15 cellular contexts compared by ENCODE assay signal in the genomic region with DNA sequence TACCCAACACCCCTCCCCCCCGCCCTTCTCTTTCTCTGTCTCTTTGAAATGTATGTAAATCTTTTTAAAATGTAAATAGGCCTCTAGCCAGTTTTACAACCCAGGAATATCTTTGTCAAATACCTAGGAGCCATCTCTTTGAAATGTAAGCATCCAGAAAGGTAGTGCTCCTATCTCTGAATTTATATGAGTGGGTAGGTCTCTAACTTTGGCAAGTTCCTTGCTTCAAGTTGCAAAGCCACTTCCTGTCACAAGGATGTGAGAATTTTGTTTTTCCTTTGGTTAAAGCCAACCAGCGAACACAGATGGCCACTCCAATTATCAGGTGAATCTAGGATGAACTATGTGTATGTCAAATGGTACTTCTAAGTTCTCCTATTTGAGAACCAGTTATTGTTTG. TPM values are rescaled to one million over a fixed set of nuclear protein-coding genes. Genes with fewer than 3 reads are reported as not detected.
"Had no signal": no experiment of that assay in that cellular context is flagged by ENCODE, and none has a peak within 500 bp of the region (broad histone marks: within the 10 kb centered on the region; RNA-seq: fewer than 3 reads in every experiment).

No MANE protein-coding gene starts in this region.

- H3K27me3 ChIP-seq: brain microvascular endothelial cell, neutrophil, thyroid gland had no signal

- H3K4me1 ChIP-seq: gastroesophageal sphincter, thyroid gland had no signal

- H3K9me3 ChIP-seq: neutrophil, thyroid gland had no signal

- H3K4me3 ChIP-seq: gastroesophageal sphincter, lung, skin epidermis, thyroid gland had no signal

- ATAC-seq: activated CD4-positive, CD25-positive, alpha-beta regulatory T cell treated with anti-CD3 and anti-CD28 coated beads, Interleukin-2, amount 50 U/mL, for 24 hours; activated naive CD4-positive, alpha-beta T cell treated with anti-CD3 and anti-CD28 coated beads, Interleukin-2, amount 50 U/mL, for 72 hours; gastroesophageal sphincter; left colon had no signal

- H3K27ac ChIP-seq: brain microvascular endothelial cell, epithelial cell of prostate, gastroesophageal sphincter, neutrophil, skin epidermis, thyroid gland had no signal

- H3K36me3 Mint-ChIP-seq: naive B cell had no signal

- H3K4me1 Mint-ChIP-seq: naive B cell had no signal

- H3K36me3 ChIP-seq: brain microvascular endothelial cell, gastroesophageal sphincter, neutrophil, thyroid gland had no signal

- H3K27ac Mint-ChIP-seq: activated T-helper 2 cell treated with anti-CD3 and anti-CD28 coated beads, Interferon-gamma antibody, Interleukin-2, Interleukin-4, amounts not matched to agents 10 μg/mL and 5 μg/mL and 100 μg/mL, durations not matched to agents 14 hours and 24 hours and 36 hours; naive B cell had no signal

- DNase-seq: brain microvascular endothelial cell; effector memory CD4-positive, alpha-beta T cell; left colon; naive B cell; posterior cingulate gyrus; T1000; thyroid gland had no signal

- H3K4me3 Mint-ChIP-seq: naive B cell had no signal

- H3K9me3 Mint-ChIP-seq: activated naive CD4-positive, alpha-beta T cell treated with anti-CD3 and anti-CD28 coated beads, Interleukin-2, amount 50 U/mL, for 72 hours; naive B cell had no signal

RNA-seq across cellular contexts. Expression of gene DEFB132, which starts 6.2 kb away (rescaled TPM):
- total RNA-seq: activated naive CD4-positive, alpha-beta T cell treated with anti-CD3 and anti-CD28 coated beads, Interleukin-2, amount 50 U/mL, for 72 hours; activated T-helper 2 cell treated with anti-CD3 and anti-CD28 coated beads, Interferon-gamma antibody, Interleukin-2, Interleukin-4, amounts not matched to agents 10 μg/mL and 5 μg/mL and 100 μg/mL, durations not matched to agents 14 hours and 24 hours and 36 hours; gastroesophageal sphincter; left colon; lung; thyroid gland had no signal
- polyA plus RNA-seq: lung had no signal

RNA-seq across cellular contexts. Expression of gene DEFB129, which starts 24.3 kb away (rescaled TPM):
- total RNA-seq: activated naive CD4-positive, alpha-beta T cell treated with anti-CD3 and anti-CD28 coated beads, Interleukin-2, amount 50 U/mL, for 72 hours; activated T-helper 2 cell treated with anti-CD3 and anti-CD28 coated beads, Interferon-gamma antibody, Interleukin-2, Interleukin-4, amounts not matched to agents 10 μg/mL and 5 μg/mL and 100 μg/mL, durations not matched to agents 14 hours and 24 hours and 36 hours; gastroesophageal sphincter; left colon; lung; thyroid gland had no signal
- polyA plus RNA-seq: lung had no signal
